Comparison of ENCODE assay signal across 22 cellular contexts in the genomic region with DNA sequence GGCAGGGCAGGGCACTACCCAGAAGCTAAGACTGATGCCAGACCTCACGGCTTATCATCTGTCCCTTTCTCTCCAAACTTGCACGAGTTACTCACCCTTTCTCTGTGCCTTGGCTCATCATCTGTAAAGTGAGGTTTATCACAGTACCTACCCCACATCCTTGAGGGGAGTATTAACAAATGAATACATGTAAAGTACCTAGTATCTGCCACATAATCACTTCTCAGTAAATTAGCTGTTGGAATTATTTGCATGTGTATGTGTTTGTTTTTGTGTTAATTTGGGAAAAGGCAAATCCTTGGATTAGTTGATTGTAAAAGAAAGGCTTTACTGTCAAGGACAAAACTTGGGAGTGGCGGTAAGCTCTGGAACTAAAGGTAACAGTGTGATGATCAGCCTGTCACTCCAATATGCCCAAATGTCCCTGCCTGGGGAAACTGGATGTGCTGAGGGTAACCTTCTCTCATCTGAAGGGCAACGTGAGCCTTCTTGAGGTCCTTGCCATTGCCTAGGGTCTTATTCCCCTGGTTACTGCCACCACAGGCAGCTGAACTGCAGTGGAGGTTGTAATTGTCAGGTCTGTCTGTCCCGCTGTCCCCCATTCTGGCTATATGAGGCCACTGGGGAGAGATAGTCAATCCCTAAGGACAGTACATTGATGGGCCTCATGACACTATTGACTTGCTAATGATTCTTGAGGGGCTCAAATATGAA.
DNase-seq lines count a peak whose midpoint lies in the region; FAIRE-seq and TF ChIP-seq lines count a peak whose summit lies in the region.
"Had no signal": no experiment of that assay in that cellular context is flagged by ENCODE, and none has a peak within 500 bp of the region (broad histone marks: within the 10 kb centered on the region; RNA-seq: fewer than 3 reads in every experiment).

No MANE protein-coding gene starts in this region.

- no peaks in the 10 kb centered on the region for H3K9me3 Mint-ChIP-seq in H9
- H3K9me3 Mint-ChIP-seq in endodermal cell: no peaks in the 10 kb centered on the region
- no peaks in the 10 kb centered on the region for H3K9me3 Mint-ChIP-seq in activated T-helper 2 cell treated with anti-CD3 and anti-CD28 coated beads, Interferon-gamma antibody, Interleukin-2, Interleukin-4, amounts not matched to agents 10 μg/mL and 5 μg/mL and 100 μg/mL, durations not matched to agents 14 hours and 24 hours and 36 hours

- no peak overlapping the region for H2BK12ac ChIP-seq in H9 (ENCODE audit: insufficient read length, low read depth, low read length)

- H4K20me1 ChIP-seq in H9 (ENCODE audit: control insufficient read depth, insufficient read depth, insufficient read length): no peaks in the 10 kb centered on the region

- H3K4me3 Mint-ChIP-seq in H9 (peak overlapping the region; percentile 14 to 21; a peak in 3 of 5 replicates), endodermal cell (no peak overlapping the region)
- H3K4me3 Mint-ChIP-seq in activated T-helper 2 cell treated with anti-CD3 and anti-CD28 coated beads, Interferon-gamma antibody, Interleukin-2, Interleukin-4, amounts not matched to agents 10 μg/mL and 5 μg/mL and 100 μg/mL, durations not matched to agents 14 hours and 24 hours and 36 hours (ENCODE audit: low read depth): no peak overlapping the region
- H3K4me3 Mint-ChIP-seq: B cell, HFFc6 had no signal

- intact Hi-C loops in activated T-helper 2 cell treated with anti-CD3 and anti-CD28 coated beads, Interferon-gamma antibody, Interleukin-2, Interleukin-4, amounts not matched to agents 10 μg/mL and 5 μg/mL and 100 μg/mL, durations not matched to agents 14 hours and 24 hours and 36 hours (cut with micrococcal nuclease): no loop called here

- H3K36me3 ChIP-seq in endodermal cell (ENCODE audit: control insufficient read depth, insufficient read depth, low read length) (no peaks in the 10 kb centered on the region), iPS-20b (ENCODE audit: insufficient read depth, low read depth, low read length) (no peaks in the 10 kb centered on the region), small intestine (ENCODE audit: control insufficient read depth in 2 of 2, insufficient read depth in 2 of 2, low read length in 2 of 2) (no peaks in the 10 kb centered on the region)
- H3K36me3 ChIP-seq: SJCRH30 had no signal

- no peak overlapping the region for H3K23ac ChIP-seq in H9 (ENCODE audit: insufficient read length, low read depth, low read length)

- H2BK20ac ChIP-seq in H9 (ENCODE audit: low read depth, low read length, poor library complexity, severe bottlenecking): no peak overlapping the region

- no peaks in the 10 kb centered on the region for H3K23me2 ChIP-seq in H9 (ENCODE audit: insufficient read length, low read depth, low read length, poor library complexity, severe bottlenecking)

- H3K27ac Mint-ChIP-seq in H9 (peak overlapping the region in 2 of 3 experiments; percentile 58 to 96; a peak in 4 of 7 replicates), endodermal cell (peak overlapping the region; percentile 26)
- no peak overlapping the region for H3K27ac Mint-ChIP-seq in activated T-helper 2 cell treated with anti-CD3 and anti-CD28 coated beads, Interferon-gamma antibody, Interleukin-2, Interleukin-4, amounts not matched to agents 10 μg/mL and 5 μg/mL and 100 μg/mL, durations not matched to agents 14 hours and 24 hours and 36 hours
- H3K27ac Mint-ChIP-seq: B cell, HFFc6 had no signal

- no peak overlapping the region for H2BK15ac ChIP-seq in H9 (ENCODE audit: low read depth, low read length)

- H2AK5ac ChIP-seq in H9 (ENCODE audit: insufficient read length, low read length): no peak overlapping the region

- H3K4me1 ChIP-seq in H9 (ENCODE audit: insufficient read depth, low read length) (peaks cover 24% of the 10 kb centered on the region; the same call in 1 of the 2 replicates), endodermal cell (ENCODE audit: control insufficient read depth, insufficient read depth, low read length) (peaks cover 30% of the 10 kb centered on the region), iPS-20b (ENCODE audit: insufficient read depth, low read length) (peaks cover 41% of the 10 kb centered on the region), small intestine (ENCODE audit: control insufficient read depth in 2 of 2, insufficient read depth in 1 of 2, low read depth in 1 of 2, low read length in 1 of 2) (no peaks in the 10 kb centered on the region)
- H3K4me1 ChIP-seq: A549, SJCRH30 had no signal

- H3K56ac ChIP-seq in H9 (ENCODE audit: insufficient read length, low read depth, low read length): no peak overlapping the region

- no peak overlapping the region for H2BK5ac ChIP-seq in H9 (ENCODE audit: insufficient read length, low read length)

- no peaks in the 10 kb centered on the region; the same call in none of the 2 replicates for H3K27me3 Mint-ChIP-seq in H9 (ENCODE audit: low read depth)
- H3K27me3 Mint-ChIP-seq in endodermal cell (ENCODE audit: insufficient read depth): peaks cover 1% of the 10 kb centered on the region
- no peaks in the 10 kb centered on the region for H3K27me3 Mint-ChIP-seq in activated T-helper 2 cell treated with anti-CD3 and anti-CD28 coated beads, Interferon-gamma antibody, Interleukin-2, Interleukin-4, amounts not matched to agents 10 μg/mL and 5 μg/mL and 100 μg/mL, durations not matched to agents 14 hours and 24 hours and 36 hours (ENCODE audit: low read depth)

- H3K27ac ChIP-seq in H9 (ENCODE audit: insufficient read length, low read depth, low read length): peak overlapping the region; percentile 59
- no peak overlapping the region for H3K27ac ChIP-seq in endodermal cell (ENCODE audit: low read depth, low read length)
- H3K27ac ChIP-seq in iPS-20b (ENCODE audit: low read length): peak overlapping the region; percentile 68
- H3K27ac ChIP-seq in caudate nucleus (ENCODE audit: low read depth, low read length): no peak overlapping the region
- H3K27ac ChIP-seq in small intestine (ENCODE audit: low read depth in 1 of 2, low read length in 1 of 2): no peak overlapping the region
- H3K27ac ChIP-seq: A549, HL-60, KMS-11, SJCRH30 had no signal

- no peak overlapping the region for H2AFZ ChIP-seq in H9 (ENCODE audit: low read length)

- H3K4me3 ChIP-seq in endodermal cell (ENCODE audit: low read length) (peak overlapping the region; percentile 30), iPS-20b (ENCODE audit: low read length) (peak overlapping the region; percentile 59), small intestine (ENCODE audit: low read depth in 1 of 2, low read length in 2 of 2) (no peak overlapping the region)
- H3K4me3 ChIP-seq: A549, SJCRH30 had no signal

- no peak overlapping the region for H3T11ph ChIP-seq in H9 (ENCODE audit: low read length)

- no CpG with 5 or more reads among the region's 5 CpGs for WGBS in H9 (ENCODE audit: extremely low coverage, insufficient read length, low lambda C conversion rate)
- 23 to 40% methylated on average over 4 to 5 of the region's 5 CpGs for WGBS in endodermal cell (ENCODE audit: insufficient coverage in 1 of 2, insufficient read length in 1 of 2), 2 experiments
- 42 to 50% (median 45%) methylated on average over 5 of the region's 5 CpGs for WGBS in small intestine, 3 donors

- H2BK120ac ChIP-seq in H9 (ENCODE audit: low read depth, low read length, poor library complexity, severe bottlenecking): no peak overlapping the region

- H4K8ac ChIP-seq in H9 (replicated peaks; ENCODE audit: insufficient read length, low read depth, low read length): no peak overlapping the region

- H3K27me3 ChIP-seq in H9 (ENCODE audit: insufficient read depth, low read length) (no peaks in the 10 kb centered on the region), endodermal cell (ENCODE audit: control insufficient read depth, insufficient read depth, low read length, poor library complexity, severe bottlenecking) (no peaks in the 10 kb centered on the region), iPS-20b (ENCODE audit: insufficient read depth, low read length) (peaks cover 5% of the 10 kb centered on the region; the same call in 1 of the 2 replicates), small intestine (ENCODE audit: control insufficient read depth in 2 of 2, insufficient read depth in 2 of 2, low read length in 2 of 2) (no peaks in the 10 kb centered on the region)
- H3K27me3 ChIP-seq: SJCRH30 had no signal

- H3K4me1 Mint-ChIP-seq in H9: peaks cover 69 to 78% of the 10 kb centered on the region in 2 experiments
- H3K4me1 Mint-ChIP-seq in endodermal cell: peaks cover 71% of the 10 kb centered on the region
- H3K4me1 Mint-ChIP-seq in activated T-helper 2 cell treated with anti-CD3 and anti-CD28 coated beads, Interferon-gamma antibody, Interleukin-2, Interleukin-4, amounts not matched to agents 10 μg/mL and 5 μg/mL and 100 μg/mL, durations not matched to agents 14 hours and 24 hours and 36 hours (ENCODE audit: low read depth): no peaks in the 10 kb centered on the region
- H3K4me1 Mint-ChIP-seq: B cell had no signal

- H3K9ac ChIP-seq in H9 (ENCODE audit: extremely low read depth, insufficient read length, low read length): no peak overlapping the region
- no peak overlapping the region for H3K9ac ChIP-seq in endodermal cell (ENCODE audit: extremely low read depth, low read length, poor library complexity, severe bottlenecking)
- H3K9ac ChIP-seq in iPS-20b (ENCODE audit: low read depth, low read length): peak overlapping the region; percentile 49; the same call in 1 of the 2 replicates
- H3K9ac ChIP-seq: KMS-11 had no signal

- DNase-seq in H9 (peak; percentile 46), NCI-H1048 (lab: John Stamatoyannopoulos, UW) (peak; percentile 45), endodermal cell (peak; percentile 59), caudate nucleus (lab: John Stamatoyannopoulos, UW) (no peak), small intestine (no peak)
- no peak for DNase-seq in stimulated activated CD4-positive, alpha-beta T cell treated with anti-CD3 and anti-CD28 coated beads, Interleukin-1b, Interleukin-23, amount 100 ng/mL, for 48 hours
- no peak for DNase-seq in activated T-helper 2 cell treated with anti-CD3 and anti-CD28 coated beads, Interferon-gamma antibody, Interleukin-2, Interleukin-4, amounts not matched to agents 10 μg/mL and 5 μg/mL and 100 μg/mL, durations not matched to agents 14 hours and 24 hours and 36 hours (ENCODE audit: low spot score)
- DNase-seq: GF-D8, HFFc6, IMR-90, NCI-H1694, NCI-H2171, SJCRH30 had no signal

- H3K18ac ChIP-seq in H9 (ENCODE audit: insufficient read length, low read depth, low read length): no peak overlapping the region

- no peaks in the 10 kb centered on the region; a peak in 3 of 7 replicates for H3K36me3 Mint-ChIP-seq in H9 (ENCODE audit: insufficient read depth in 1 of 3, low read depth in 3 of 3)
- H3K36me3 Mint-ChIP-seq in endodermal cell (ENCODE audit: low read depth): no peaks in the 10 kb centered on the region
- H3K36me3 Mint-ChIP-seq in activated T-helper 2 cell treated with anti-CD3 and anti-CD28 coated beads, Interferon-gamma antibody, Interleukin-2, Interleukin-4, amounts not matched to agents 10 μg/mL and 5 μg/mL and 100 μg/mL, durations not matched to agents 14 hours and 24 hours and 36 hours (ENCODE audit: low read depth): no peaks in the 10 kb centered on the region

- no peaks in the 10 kb centered on the region for H3K9me3 ChIP-seq in H9 (ENCODE audit: control insufficient read depth, low read depth, low read length)
- H3K9me3 ChIP-seq in endodermal cell (ENCODE audit: control insufficient read depth, low read length): no peaks in the 10 kb centered on the region
- no peaks in the 10 kb centered on the region for H3K9me3 ChIP-seq in iPS-20b (ENCODE audit: insufficient read depth, low read depth, low read length)
- no peaks in the 10 kb centered on the region for H3K9me3 ChIP-seq in small intestine (ENCODE audit: control insufficient read depth, low read depth)
- H3K9me3 ChIP-seq: A549, SJCRH30 had no signal

- H3K14ac ChIP-seq in H9 (ENCODE audit: insufficient read depth, low read length): no peak overlapping the region; the same call in 1 of the 2 replicates

- H4K5ac ChIP-seq in H9 (ENCODE audit: insufficient read length, low read depth, low read length): no peak overlapping the region

- H3K4ac ChIP-seq in H9 (ENCODE audit: low read depth, low read length): no peak overlapping the region

- H3K4me2 ChIP-seq in H9 (ENCODE audit: insufficient read depth, insufficient read length, low read length): peak overlapping the region; percentile 45
- H3K4me2 ChIP-seq: A549, KMS-11 had no signal

- no peak overlapping the region for H4K91ac ChIP-seq in H9 (ENCODE audit: insufficient read length, low read depth, low read length)

- no peaks in the 10 kb centered on the region for H3K79me2 ChIP-seq in H9 (ENCODE audit: insufficient read depth, low read length)

- no peaks in the 10 kb centered on the region for H3K79me1 ChIP-seq in H9 (ENCODE audit: insufficient read depth, low read depth, low read length, poor library complexity, severe bottlenecking)

- FAIRE-seq in small intestine (lab: Jason Lieb, UNC): no peak
- FAIRE-seq: A549, D721Med, GM19239, H54, RCC 7860 had no signal

- TF ChIP-seq CTCF in H9 (conservative IDR thresholded peaks at IDR 0.05) (no peak), endodermal cell (conservative IDR thresholded peaks at IDR 0.05) (no peak)

Comparison
In these comparisons a context has a peak if more than half of its experiments do, and no peak if none do; other contexts are left out.
1. DNase-seq: peak in H9 (single experiment), NCI-H1048 (single experiment) and endodermal cell (single experiment); none in stimulated activated CD4-positive, alpha-beta T cell treated with anti-CD3 and anti-CD28 coated beads, Interleukin-1b, Interleukin-23, amount 100 ng/mL, for 48 hours (single experiment), activated T-helper 2 cell treated with anti-CD3 and anti-CD28 coated beads, Interferon-gamma antibody, Interleukin-2, Interleukin-4, amounts not matched to agents 10 μg/mL and 5 μg/mL and 100 μg/mL, durations not matched to agents 14 hours and 24 hours and 36 hours (single experiment), caudate nucleus (0 of 61) and small intestine (single experiment).
2. H3K27ac ChIP-seq: peak in H9 (single experiment) and iPS-20b (single experiment); none in endodermal cell (single experiment), caudate nucleus (single experiment) and small intestine (0 of 2).
3. H3K4me3 Mint-ChIP-seq: peak in H9 (2 of 2); none in endodermal cell (single experiment) and activated T-helper 2 cell treated with anti-CD3 and anti-CD28 coated beads, Interferon-gamma antibody, Interleukin-2, Interleukin-4, amounts not matched to agents 10 μg/mL and 5 μg/mL and 100 μg/mL, durations not matched to agents 14 hours and 24 hours and 36 hours (single experiment).
4. H3K4me3 ChIP-seq: peak in endodermal cell (single experiment) and iPS-20b (single experiment); none in small intestine (0 of 2).